9 cellular contexts compared by ENCODE assay signal in genomic region chr4:39134674-39135073, GRCh38. TPM values are rescaled to one million over a fixed set of nuclear protein-coding genes. Genes with fewer than 3 reads are reported as not detected.
A peak's percentile ranks its signal among the peaks of the same experiment; 100 is the strongest.
DNase-seq lines count a peak whose midpoint lies in the region; ATAC-seq and TF ChIP-seq lines count a peak whose summit lies in the region.
"Had no signal": no experiment of that assay in that cellular context is flagged by ENCODE, and none has a peak within 500 bp of the region (broad histone marks: within the 10 kb centered on the region; RNA-seq: fewer than 3 reads in every experiment).

No MANE protein-coding gene starts in this region.

- H3K36me3 ChIP-seq in brain microvascular endothelial cell (replicated peaks): no peaks in the 10 kb centered on the region
- no peaks in the 10 kb centered on the region for H3K36me3 ChIP-seq in H7 (replicated peaks; ENCODE audit: control insufficient read depth, insufficient read depth, low read length)
- H3K36me3 ChIP-seq: stomach had no signal

- in situ Hi-C loops in brain microvascular endothelial cell (cut with HindIII; ENCODE audit: low pct_ligation_motif_present, low sequenced_read_pairs): no loop called here

- peak; percentile 22 for DNase-seq in NCI-H1436 (lab: John Stamatoyannopoulos, UW)
- no peak for DNase-seq in brain microvascular endothelial cell
- peak; percentile 1 for DNase-seq in pons (ENCODE audit: low spot score)
- DNase-seq in cerebellar nuclear complex (lab: John Stamatoyannopoulos, UW): no peak
- no peak for DNase-seq in H7
- no peak for DNase-seq in stimulated activated naive CD4-positive, alpha-beta T cell (lab: John Stamatoyannopoulos, UW)

- H3K4me3 ChIP-seq in brain microvascular endothelial cell (ENCODE audit: low read depth, low read length): no peak overlapping the region
- no peak overlapping the region for H3K4me3 ChIP-seq in H7 (ENCODE audit: insufficient read depth, low read depth, low read length)
- H3K4me3 ChIP-seq: stomach had no signal

- ATAC-seq in GM19397 (IDR thresholded peaks at IDR 0.05; ENCODE audit: unreplicated experiment) (peak; percentile 17), HG03354 (IDR thresholded peaks at IDR 0.05; ENCODE audit: poor library complexity, severe bottlenecking, unreplicated experiment) (no peak)

- TF ChIP-seq CTCF in brain microvascular endothelial cell (IDR thresholded peaks at IDR 0.05; ENCODE audit: low read depth, low read length, missing control alignments): no peak

- H3K27ac ChIP-seq in brain microvascular endothelial cell: peak overlapping the region; percentile 48
- H3K27ac ChIP-seq: stomach had no signal

- H3K27me3 ChIP-seq in brain microvascular endothelial cell (replicated peaks): no peaks in the 10 kb centered on the region
- no peaks in the 10 kb centered on the region for H3K27me3 ChIP-seq in H7 (ENCODE audit: control insufficient read depth, insufficient read depth, low read length)
- H3K27me3 ChIP-seq: stomach had no signal

RNA-seq across cellular contexts. Expression of gene WDR19, which starts 47.7 kb away (rescaled TPM):
- 7.1 and 10.8 TPM in 2 replicates for total RNA-seq in H7 (2014; rRNA removed; shearing (Covaris generic))

Comparison
In these comparisons a context has a peak if more than half of its experiments do, and no peak if none do; other contexts are left out.
1. DNase-seq: peak in NCI-H1436 (single experiment) and pons (single experiment); none in brain microvascular endothelial cell (single experiment), cerebellar nuclear complex (0 of 2), H7 (single experiment) and stimulated activated naive CD4-positive, alpha-beta T cell (0 of 6).